Comparison of ENCODE assay signal across 14 cellular contexts in genomic region chr1:21907737-21908136, GRCh38. TPM values are rescaled to one million over a fixed set of nuclear protein-coding genes. Genes with fewer than 3 reads are reported as not detected.
DNase-seq lines count a peak whose midpoint lies in the region; ATAC-seq, FAIRE-seq and TF ChIP-seq lines count a peak whose summit lies in the region.
"Had no signal": no experiment of that assay in that cellular context is flagged by ENCODE, and none has a peak within 500 bp of the region (broad histone marks: within the 10 kb centered on the region; RNA-seq: fewer than 3 reads in every experiment).

No MANE protein-coding gene starts in this region.

- no peak overlapping the region for H3K4me2 ChIP-seq in endothelial cell of umbilical vein (ENCODE audit: insufficient read depth, low read length)

- no peaks in the 10 kb centered on the region for H3K27me3 Mint-ChIP-seq in naive thymus-derived CD8-positive, alpha-beta T cell

- no peak overlapping the region for H3K4me3 Mint-ChIP-seq in naive thymus-derived CD8-positive, alpha-beta T cell
- H3K4me3 Mint-ChIP-seq: activated CD8-positive, alpha-beta T cell treated with anti-CD3 and anti-CD28 coated beads, Interleukin-2, amount 10 ng/mL, durations not matched to agents 7 days and 5 days; natural killer cell had no signal

- H3K27ac Mint-ChIP-seq in naive thymus-derived CD8-positive, alpha-beta T cell: peak overlapping the region in 3 of 10 donors; percentile 22 to 63 (median 33)
- H3K27ac Mint-ChIP-seq: activated CD8-positive, alpha-beta T cell treated with anti-CD3 and anti-CD28 coated beads, Interleukin-2, amount 10 ng/mL, durations not matched to agents 7 days and 5 days; natural killer cell had no signal

- no peak for ATAC-seq in naive thymus-derived CD8-positive, alpha-beta T cell
- ATAC-seq: activated CD8-positive, alpha-beta T cell treated with anti-CD3 and anti-CD28 coated beads, Interleukin-2, amount 10 ng/mL, durations not matched to agents 7 days and 5 days; natural killer cell; SK-N-SH treated with all-trans-retinoic acid at 6 μM for 48 hours had no signal

- no peaks in the 10 kb centered on the region for H4K20me1 ChIP-seq in endothelial cell of umbilical vein (replicated peaks; ENCODE audit: control insufficient read depth, extremely low read depth, insufficient read depth, low read length)

- no TSS peak for BruUV-seq in endothelial cell of umbilical vein (replicated peaks; lab: Mats Ljungman, UMichigan)

- TF ChIP-seq EP300 in ovary (IDR thresholded peaks at IDR 0.05): no peak

- H3K4me1 Mint-ChIP-seq in naive thymus-derived CD8-positive, alpha-beta T cell: peaks cover 9 to 31% (median 19%) of the 10 kb centered on the region in 4 donors
- H3K4me1 Mint-ChIP-seq: natural killer cell had no signal

- TF ChIP-seq POLR2A in endothelial cell of umbilical vein (IDR thresholded peaks at IDR 0.05; ENCODE audit: low read depth, low read length): no peak
- no peak for TF ChIP-seq POLR2A in ovary (IDR thresholded peaks at IDR 0.05)
- no peak for TF ChIP-seq POLR2A in GM12892 (IDR thresholded peaks at IDR 0.05; ENCODE audit: low read depth, low read length)

- H3K36me3 Mint-ChIP-seq in naive thymus-derived CD8-positive, alpha-beta T cell: no peaks in the 10 kb centered on the region
- H3K36me3 Mint-ChIP-seq: natural killer cell had no signal

- H2AFZ ChIP-seq in endothelial cell of umbilical vein (ENCODE audit: low read depth, low read length): no peak overlapping the region

- POLR2A ChIA-PET in endothelial cell of umbilical vein (lab: Charles Lee): no interaction called here
- POLR2A ChIA-PET in naive thymus-derived CD8-positive, alpha-beta T cell (lab: Charles Lee): no interaction called here

- H3K4me1 ChIP-seq in adipocyte (ENCODE audit: control insufficient read depth, insufficient read depth, low read length) (peaks cover 94% of the 10 kb centered on the region), endothelial cell of umbilical vein (ENCODE audit: control insufficient read depth, extremely low read depth, insufficient read depth, low read length) (peaks cover 92% of the 10 kb centered on the region), ovary (ENCODE audit: insufficient read depth) (peaks cover 28% of the 10 kb centered on the region), tibial artery (peaks cover 21 to 100% (median 97%) of the 10 kb centered on the region in 4 donors)

- H3K4me3 ChIP-seq in adipocyte (ENCODE audit: low read length) (no peak overlapping the region), endothelial cell of umbilical vein (replicated peaks in 1 of 3; ENCODE audit: insufficient read depth in 1 of 3, low read depth in 1 of 3, low read length in 3 of 3) (no peak overlapping the region), ovary (no peak overlapping the region), tibial artery (no peak overlapping the region)

- H3K9me3 Mint-ChIP-seq in naive thymus-derived CD8-positive, alpha-beta T cell: no peaks in the 10 kb centered on the region
- H3K9me3 Mint-ChIP-seq: natural killer cell had no signal

- H3K27me3 ChIP-seq in adipocyte (replicated peaks; ENCODE audit: control insufficient read depth, insufficient read depth, low read length) (no peaks in the 10 kb centered on the region), endothelial cell of umbilical vein (ENCODE audit: control insufficient read depth in 2 of 2, insufficient read depth in 2 of 2, low read length in 2 of 2) (no peaks in the 10 kb centered on the region), ovary (no peaks in the 10 kb centered on the region), tibial artery (no peaks in the 10 kb centered on the region)

- CTCF ChIA-PET in endothelial cell of umbilical vein (lab: Charles Lee): no interaction called here

- peak overlapping the region; percentile 94 for H3K27ac ChIP-seq in endothelial cell of umbilical vein (ENCODE audit: insufficient read depth, low read depth, low read length)
- peak overlapping the region; percentile 26 to 55 for H3K27ac ChIP-seq in ovary
- H3K27ac ChIP-seq in tibial artery: peak overlapping the region; percentile 96 to 97

- dilution Hi-C loops in endothelial cell of umbilical vein (cut with MboI; ENCODE audit: extremely low pct_ligation_motif_present, low sequenced_read_pairs): no loop called here

- FAIRE-seq in endothelial cell of umbilical vein (lab: Jason Lieb, UNC) (no peak), GM12892 (lab: Jason Lieb, UNC) (no peak)

- DNase-seq in adipocyte (ENCODE audit: low read depth): no peak
- peak; percentile 30 for DNase-seq in endothelial cell of umbilical vein (ENCODE audit: low read depth, low spot score)
- no peak for DNase-seq in ovary
- DNase-seq in tibial artery: no peak
- no peak for DNase-seq in head of caudate nucleus
- DNase-seq in GM12892 (ENCODE audit: insufficient read length): no peak
- DNase-seq in naive thymus-derived CD8-positive, alpha-beta T cell: no peak
- DNase-seq: activated CD8-positive, alpha-beta T cell treated with anti-CD3 and anti-CD28 coated beads, Interleukin-2, amount 10 ng/mL, durations not matched to agents 7 days and 5 days; activated gamma-delta T cell; caudate nucleus; natural killer cell; NCI-H1694 treated with DMSO at 0.1 percent for 48 hours; NCI-H510A treated with DMSO at 0.1 percent for 48 hours had no signal

- H3K9me1 ChIP-seq in endothelial cell of umbilical vein (replicated peaks; ENCODE audit: control insufficient read depth, extremely low read depth, insufficient read depth, low read length): no peaks in the 10 kb centered on the region

- 85 to 90% (median 89%) methylated on average over 11 of the region's 11 CpGs for WGBS in ovary, 3 donors

- H3K9ac ChIP-seq in adipocyte (ENCODE audit: low read length) (peak overlapping the region; percentile 87), endothelial cell of umbilical vein (replicated peaks; ENCODE audit: extremely low read depth, insufficient read depth, low read length) (peak overlapping the region; percentile 79)

- H3K9me3 ChIP-seq in adipocyte (ENCODE audit: control insufficient read depth, low read length) (no peaks in the 10 kb centered on the region), endothelial cell of umbilical vein (replicated peaks; ENCODE audit: control insufficient read depth, insufficient read depth, low read length) (no peaks in the 10 kb centered on the region), ovary (no peaks in the 10 kb centered on the region), tibial artery (no peaks in the 10 kb centered on the region)

- TF ChIP-seq CTCF in endothelial cell of umbilical vein (IDR thresholded peaks at IDR 0.05; ENCODE audit: extremely low read depth in 1 of 2, insufficient read depth in 1 of 2, low read depth in 1 of 2, low read length in 2 of 2): no peak
- no peak for TF ChIP-seq CTCF in ovary (IDR thresholded peaks at IDR 0.05)
- no peak for TF ChIP-seq CTCF in tibial artery (IDR thresholded peaks at IDR 0.05)

- intact Hi-C loops in endothelial cell of umbilical vein (cut with micrococcal nuclease): no loop called here
- intact Hi-C loops in ovary (cut with DNase I): no loop called here
- intact Hi-C loops in tibial artery (cut with DNase I; ENCODE audit: low total_unique reads): no loop called here
- intact Hi-C loops in head of caudate nucleus (cut with DNase I): no loop called here

- H3K79me2 ChIP-seq in endothelial cell of umbilical vein (ENCODE audit: control insufficient read depth, insufficient read depth, low read length): peaks cover 91% of the 10 kb centered on the region

- H3K36me3 ChIP-seq in adipocyte (ENCODE audit: control insufficient read depth, insufficient read depth, low read length, severe bottlenecking) (peaks cover 21% of the 10 kb centered on the region), endothelial cell of umbilical vein (ENCODE audit: control insufficient read depth in 2 of 2, extremely low read depth in 1 of 2, insufficient read depth in 2 of 2, low read length in 2 of 2) (peaks cover 8 to 23% of the 10 kb centered on the region in 2 experiments), ovary (no peaks in the 10 kb centered on the region), tibial artery (no peaks in the 10 kb centered on the region)

TF ChIP-seq in endothelial cell of umbilical vein, 7 proteins besides CTCF, POLR2A, EP300 and RAD21:
- TF ChIP-seq JUN (IDR thresholded peaks at IDR 0.05; ENCODE audit: borderline replicate concordance, insufficient read depth, insufficient read length, low read depth) (no peak), GATA2 (IDR thresholded peaks at IDR 0.05; ENCODE audit: insufficient read depth, insufficient read length, low read depth, low read length) (no peak), MYC (IDR thresholded peaks at IDR 0.05; ENCODE audit: low read depth, low read length) (no peak), EZH2 (IDR thresholded peaks at IDR 0.05; ENCODE audit: borderline replicate concordance, low read depth, low read length, severe bottlenecking) (no peak)

RNA-seq across cellular contexts. Expression of gene HSPG2, which starts 29.4 kb away (rescaled TPM):
- 3,499 and 3,960 TPM in 2 replicates for total RNA-seq in endothelial cell of umbilical vein
- polyA plus RNA-seq in endothelial cell of umbilical vein: 734 and 849 TPM in 2 replicates
- 751 and 1,165 TPM in 2 replicates for polyA plus RNA-seq in endothelial cell of umbilical vein (2011; cell fraction: cytosol; rRNA removed)
- polyA plus RNA-seq in endothelial cell of umbilical vein (2011; cell fraction: nucleus; rRNA removed): 1,616 and 1,967 TPM in 2 replicates
- 1,500 and 2,412 TPM in 2 replicates for polyA plus RNA-seq in endothelial cell of umbilical vein (2012)
- polyA minus RNA-seq in endothelial cell of umbilical vein: 1,494 and 1,598 TPM in 2 replicates
- 16.5 TPM for polyA minus RNA-seq in endothelial cell of umbilical vein (2011; cell fraction: cytosol; rRNA and poly(A)+ RNA removed)
- 1,216 and 2,140 TPM in 2 replicates for polyA minus RNA-seq in endothelial cell of umbilical vein (2011; cell fraction: nucleus; rRNA and poly(A)+ RNA removed)
- total RNA-seq in ovary: 100 to 1,000 TPM in 4 of 7 donors, 10 to 100 TPM in 3; 27.3 to 294 (median 116) TPM
- polyA plus RNA-seq in ovary: 10 to 100 TPM; 37.9 to 65.0 TPM
- 3.2 TPM for polyA plus RNA-seq in GM12892 (2012; ENCODE audit: missing spikeins)
- total RNA-seq in naive thymus-derived CD8-positive, alpha-beta T cell: 1 to 10 TPM; 6.4 to 7.2 TPM
- polyA plus RNA-seq in naive thymus-derived CD8-positive, alpha-beta T cell: under 1 TPM in 2 of 3 donors, not detected in 1; 0.46 to 0.76 TPM

Comparison
In these comparisons a context has a peak if more than half of its experiments do, and no peak if none do; other contexts are left out.
1. H3K27ac ChIP-seq: peak in every context shown above with its lines; median percentile 96 in tibial artery; 94 in endothelial cell of umbilical vein; 40 in ovary.
2. RNA of gene HSPG2, which starts 29.4 kb away (total RNA-seq): 3,499 to 3,960 TPM in endothelial cell of umbilical vein; 27.3 to 294 TPM in ovary and 6.4 to 7.2 TPM in naive thymus-derived CD8-positive, alpha-beta T cell; every median in the first group is over 10 times any median in the second.